Comparison of ENCODE assay signal across 27 cellular contexts in the genomic region with DNA sequence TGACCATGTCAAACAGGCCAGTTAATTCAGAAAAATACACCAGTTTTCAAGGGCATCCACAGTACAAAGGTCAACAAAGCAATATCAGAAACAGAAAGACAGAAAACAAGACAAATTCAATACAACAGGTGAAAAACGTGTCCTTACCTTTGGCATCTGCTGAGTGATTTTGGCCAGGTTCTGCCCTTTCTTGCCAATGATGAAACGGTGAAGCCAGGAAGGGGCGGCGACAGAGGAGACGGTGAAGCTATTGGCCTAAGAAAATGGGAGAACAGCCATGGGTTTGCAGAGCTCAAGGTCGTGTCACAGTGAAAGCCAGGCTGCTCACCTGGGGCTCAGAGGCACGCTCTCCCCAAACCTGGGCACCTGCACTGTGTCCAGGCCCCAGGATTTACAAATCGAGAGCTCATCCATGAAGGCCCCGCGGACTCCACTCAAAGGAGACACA.
"Had no signal": no experiment of that assay in that cellular context is flagged by ENCODE, and none has a peak within 500 bp of the region (broad histone marks: within the 10 kb centered on the region; RNA-seq: fewer than 3 reads in every experiment).

No MANE protein-coding gene starts in this region.

- H3K4me3 ChIP-seq: MG63, SJCRH30, SK-N-MC had no signal

- H3K27ac ChIP-seq: SJCRH30, SK-N-MC had no signal

- H3K27me3 ChIP-seq: MG63, SJCRH30 had no signal

- H3K4me1 ChIP-seq: SJCRH30 had no signal

- ATAC-seq: activated CD4-positive, alpha-beta T cell treated with anti-CD3 and anti-CD28 coated beads for 36 hours; activated CD4-positive, CD25-positive, alpha-beta regulatory T cell treated with anti-CD3 and anti-CD28 coated beads, Interleukin-2, amount 50 U/mL, for 24 hours; activated T-cell treated with anti-CD3 and anti-CD28 coated beads, Interleukin-2, amount 50 U/mL, for 4 hours; Panc1; WTC11 had no signal

- DNase-seq: activated CD4-positive, alpha-beta memory T cell treated with anti-CD3 and anti-CD28 coated beads for 36 hours; activated CD4-positive, alpha-beta T cell treated with anti-CD3 and anti-CD28 coated beads for 36 hours; activated CD4-positive, alpha-beta T cell treated with anti-CD3 and anti-CD28 coated beads, Interleukin-2, amount 50 U/mL, for 1 hour; activated CD8-positive, alpha-beta memory T cell treated with anti-CD3 and anti-CD28 coated beads, Interleukin-2, amount 50 U/mL, for 4 hours; activated effector memory CD4-positive, alpha-beta T cell treated with Interleukin-2 at 50 U/mL for 16 hours; activated naive CD4-positive, alpha-beta T cell treated with anti-CD3 and anti-CD28 coated beads, Interleukin-2, amount 10 ng/mL, durations not matched to agents 7 days and 5 days; activated T-cell treated with anti-CD3 and anti-CD28 coated beads for 4 hours; activated T-cell treated with anti-CD3 and anti-CD28 coated beads, Interleukin-2, amount 50 U/mL, for 4 hours; amygdala; Kasumi-1; KG1; MG63; NCI-H1048; NCI-H1105 treated with DMSO at 0.1 percent for 48 hours; NCI-H1436; NCI-H1694; NCI-H1930; NCI-H2081 treated with DMSO at 0.1 percent for 48 hours; NCI-H226; NCI-H446 treated with DMSO at 0.1 percent for 48 hours; SHP77; SJCRH30; T1000 had no signal

- H3K9me3 ChIP-seq: MG63, SJCRH30 had no signal
